Comparison of ENCODE assay signal across 1 cellular context in genomic region chr15:31372635-31373091, GRCh38.
TF ChIP-seq lines count a peak whose summit lies in the region.

No MANE protein-coding gene starts in this region.

TF ChIP-seq in GM23338, 12 proteins besides CTCF, POLR2A, EP300 and RAD21 (continued from another document):
- TF ChIP-seq POLR2AphosphoS5 (IDR thresholded peaks at IDR 0.05; ENCODE audit: low read depth) (no peak), ZNF462 (CRISPR knock-in tag; IDR thresholded peaks at IDR 0.05) (no peak), CREB1 (CRISPR knock-in tag; IDR thresholded peaks at IDR 0.05; ENCODE audit: low read depth) (no peak)
